In genomic region chr2:170463206-170463537, GRCh38 we compare ENCODE assay signal across 9 cellular contexts.
"Had no signal": no experiment of that assay in that cellular context is flagged by ENCODE, and none has a peak within 500 bp of the region (broad histone marks: within the 10 kb centered on the region; RNA-seq: fewer than 3 reads in every experiment).

No MANE protein-coding gene starts in this region.

- H3K27ac ChIP-seq: HL-60, KMS-11 had no signal

- H3K9ac ChIP-seq: KMS-11 had no signal

- FAIRE-seq: H1, H54 had no signal

- H3K4me2 ChIP-seq: GM23338, KMS-11 had no signal

- DNase-seq: H9, HCEC 1CT, IMR-90, KBM-7 had no signal

- H3K4me3 ChIP-seq: GM23338 had no signal
